Comparison of ENCODE assay signal across 31 cellular contexts in the genomic region with DNA sequence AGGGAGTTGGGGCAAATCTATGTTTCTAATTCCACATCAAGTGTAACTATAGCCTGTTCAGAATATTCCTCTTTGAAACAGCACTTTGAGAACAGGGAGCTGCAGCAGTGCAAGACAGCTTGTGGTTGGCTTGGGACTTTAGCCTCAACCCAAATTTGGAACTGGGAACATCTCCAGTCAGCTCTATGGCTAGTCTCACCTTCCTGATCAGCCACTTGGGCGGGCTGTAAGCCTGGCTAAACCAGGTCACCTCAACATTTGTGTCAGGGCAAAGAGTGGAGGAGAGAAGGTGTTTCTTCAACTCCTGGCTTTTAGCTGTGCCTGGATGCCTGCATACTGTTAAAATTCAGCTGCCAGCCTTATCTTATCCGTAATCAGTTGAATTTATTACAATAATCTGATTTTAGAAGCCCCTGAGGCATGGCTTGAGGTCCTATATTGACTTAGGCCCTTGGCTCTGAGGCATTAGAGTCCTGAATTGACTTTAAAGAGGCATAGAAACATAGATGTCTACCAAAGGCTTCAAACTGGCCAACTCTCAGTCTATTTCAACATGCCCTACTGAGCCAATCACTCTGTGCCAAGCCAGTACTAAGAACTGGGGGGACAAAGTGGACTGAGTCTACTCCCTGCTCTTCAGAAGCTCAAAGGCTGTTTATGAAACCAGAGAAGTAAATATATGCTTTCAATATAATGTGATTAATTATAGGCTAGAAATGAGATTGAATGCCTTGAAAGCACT. TPM values are rescaled to one million over a fixed set of nuclear protein-coding genes. Genes with fewer than 3 reads are reported as not detected.
"Had no signal": no experiment of that assay in that cellular context is flagged by ENCODE, and none has a peak within 500 bp of the region (broad histone marks: within the 10 kb centered on the region; RNA-seq: fewer than 3 reads in every experiment).

No MANE protein-coding gene starts in this region.

- H3K4me2 ChIP-seq: hepatocyte, smooth muscle cell had no signal

- DNase-seq: dorsolateral prefrontal cortex; effector CD4-positive, alpha-beta T cell; foreskin fibroblast; gastrocnemius medialis; head of caudate nucleus; left cardiac atrium; left ventricle myocardium inferior; mucosa of descending colon; naive thymus-derived CD4-positive, alpha-beta T cell; nephron progenitor cell; nucleus accumbens; posterior cingulate gyrus; retina; stimulated activated CD4-positive, alpha-beta T cell treated with anti-CD3 and anti-CD28 coated beads, Interleukin-12 subunit alpha, Interleukin-12 subunit beta, amount 100 ng/mL, for 4 hours; stimulated activated CD4-positive, alpha-beta T cell treated with anti-CD3 and anti-CD28 coated beads, Interleukin-1b, Interleukin-23, amount 100 ng/mL, for 48 hours; stimulated activated CD4-positive, alpha-beta T cell treated with anti-CD3 and anti-CD28 coated beads, Interleukin-4, amount 100 ng/mL, for 1 hour; stimulated activated CD8-positive, alpha-beta memory T cell treated with anti-CD3 and anti-CD28 coated beads, Interleukin-4, amount 100 ng/mL, for 48 hours; stimulated activated naive CD4-positive, alpha-beta T cell; stimulated activated naive CD8-positive, alpha-beta T cell treated with anti-CD3 and anti-CD28 coated beads, Interleukin-15, amount 100 ng/mL, for 72 hours; transverse colon; upper lobe of right lung; uterus had no signal

- FAIRE-seq: colon, islet of Langerhans had no signal

- H3K36me3 ChIP-seq: gastrocnemius medialis, left ventricle myocardium inferior, ovary, suprapubic skin, transverse colon, upper lobe of right lung, uterus had no signal

- H3K27me3 ChIP-seq: gastrocnemius medialis, hepatocyte, ovary, suprapubic skin, transverse colon, upper lobe of right lung, uterus had no signal

- H3K4me1 ChIP-seq: suprapubic skin, transverse colon, upper lobe of right lung, uterus had no signal

- H3K79me2 ChIP-seq: hepatocyte had no signal

- H3K9me3 ChIP-seq: gastrocnemius medialis, left ventricle myocardium inferior, mucosa of descending colon, ovary, suprapubic skin, transverse colon, upper lobe of right lung, uterus had no signal

- H3K4me3 ChIP-seq: dorsolateral prefrontal cortex, gastrocnemius medialis, hepatocyte, left ventricle myocardium inferior, lung, mucosa of descending colon, ovary, smooth muscle cell, suprapubic skin, transverse colon, upper lobe of right lung, uterus had no signal

- H2AFZ ChIP-seq: hepatocyte had no signal

- H3K27ac ChIP-seq: dorsolateral prefrontal cortex, gastrocnemius medialis, hepatocyte, left ventricle myocardium inferior, ovary, suprapubic skin, transverse colon, upper lobe of right lung, uterus had no signal

- ATAC-seq: esophagus mucosa; gastrocnemius medialis; mucosa of descending colon; naive thymus-derived CD4-positive, alpha-beta T cell; sciatic nerve; stimulated activated naive CD8-positive, alpha-beta T cell treated with anti-CD3 and anti-CD28 coated beads, Interleukin-15, amount 100 ng/mL, for 72 hours; upper lobe of right lung had no signal

RNA-seq across cellular contexts. Expression of gene AR, which starts 18.7 kb away (rescaled TPM):
- polyA plus RNA-seq: naive thymus-derived CD4-positive, alpha-beta T cell had no signal
